In the genomic region with DNA sequence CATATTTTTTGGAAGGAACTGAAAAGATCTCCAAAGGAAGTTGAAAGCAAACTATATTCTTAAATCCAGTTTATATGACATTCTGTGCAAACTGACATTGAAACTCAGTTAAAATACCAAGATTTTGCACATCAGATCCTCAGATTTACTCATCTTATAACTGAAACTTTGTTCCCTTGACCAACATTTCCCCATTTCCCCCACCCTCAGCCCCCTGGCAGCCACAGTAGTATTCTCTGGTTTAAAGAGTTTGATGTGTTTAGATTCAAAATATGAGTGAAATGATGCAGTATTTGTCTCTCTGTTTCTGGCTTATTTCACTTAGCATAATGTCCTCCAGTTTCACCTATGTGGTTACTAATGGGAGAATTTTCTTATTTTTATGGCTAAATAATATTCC, we compare ENCODE assay signal across 25 cellular contexts.
DNase-seq lines count a peak whose midpoint lies in the region; ATAC-seq, FAIRE-seq and TF ChIP-seq lines count a peak whose summit lies in the region.
"Had no signal": no experiment of that assay in that cellular context is flagged by ENCODE, and none has a peak within 500 bp of the region (broad histone marks: within the 10 kb centered on the region; RNA-seq: fewer than 3 reads in every experiment).

No MANE protein-coding gene starts in this region.

- H3K4me1 ChIP-seq in vagina = no peaks in the 10 kb centered on the region
- H3K4me1 ChIP-seq: neural progenitor cell, psoas muscle, stomach, upper lobe of right lung had no signal

- H3K27me3 ChIP-seq in vagina = no peaks in the 10 kb centered on the region
- H3K27me3 ChIP-seq: neural progenitor cell, stomach, upper lobe of right lung had no signal

- no peak overlapping the region for H3K4me3 Mint-ChIP-seq in activated T-helper 2 cell treated with anti-CD3 and anti-CD28 coated beads, Interferon-gamma antibody, Interleukin-2, Interleukin-4, amounts not matched to agents 10 μg/mL and 5 μg/mL and 100 μg/mL, durations not matched to agents 14 hours and 24 hours and 36 hours (ENCODE audit: low read depth)
- H3K4me3 Mint-ChIP-seq: activated naive CD4-positive, alpha-beta T cell treated with anti-CD3 and anti-CD28 coated beads, Interleukin-2, amount 10 ng/mL, durations not matched to agents 7 days and 5 days; CD8-positive, alpha-beta memory T cell; H9; immature natural killer cell; neural progenitor cell had no signal

- H3K9me3 ChIP-seq in vagina = no peaks in the 10 kb centered on the region
- H3K9me3 ChIP-seq: psoas muscle, stomach, upper lobe of right lung had no signal

- no peak for TF ChIP-seq CTCF in vagina (IDR thresholded peaks at IDR 0.05)

- no peaks in the 10 kb centered on the region for H3K27me3 Mint-ChIP-seq in activated T-helper 2 cell treated with anti-CD3 and anti-CD28 coated beads, Interferon-gamma antibody, Interleukin-2, Interleukin-4, amounts not matched to agents 10 μg/mL and 5 μg/mL and 100 μg/mL, durations not matched to agents 14 hours and 24 hours and 36 hours (ENCODE audit: low read depth)
- H3K27me3 Mint-ChIP-seq: activated naive CD4-positive, alpha-beta T cell treated with anti-CD3 and anti-CD28 coated beads, Interleukin-2, amount 10 ng/mL, durations not matched to agents 7 days and 5 days; CD8-positive, alpha-beta memory T cell had no signal

- intact Hi-C loops in activated T-helper 2 cell treated with anti-CD3 and anti-CD28 coated beads, Interferon-gamma antibody, Interleukin-2, Interleukin-4, amounts not matched to agents 10 μg/mL and 5 μg/mL and 100 μg/mL, durations not matched to agents 14 hours and 24 hours and 36 hours (cut with micrococcal nuclease) = loop anchor here (2.0 to 5.0 kb wide), 5 partner anchors 34 to 251 kb away; no protein-coding TSS in a partner anchor
- intact Hi-C loops in vagina (cut with DNase I) = no loop called here

- H3K27ac Mint-ChIP-seq in activated T-helper 2 cell treated with anti-CD3 and anti-CD28 coated beads, Interferon-gamma antibody, Interleukin-2, Interleukin-4, amounts not matched to agents 10 μg/mL and 5 μg/mL and 100 μg/mL, durations not matched to agents 14 hours and 24 hours and 36 hours = no peak overlapping the region
- H3K27ac Mint-ChIP-seq: activated naive CD4-positive, alpha-beta T cell treated with anti-CD3 and anti-CD28 coated beads, Interleukin-2, amount 10 ng/mL, durations not matched to agents 7 days and 5 days; CD8-positive, alpha-beta memory T cell; H9; immature natural killer cell; neural progenitor cell had no signal

- ATAC-seq in GM18502 (IDR thresholded peaks at IDR 0.05; ENCODE audit: poor library complexity, unreplicated experiment) = peak; percentile 77
- ATAC-seq in HG02884 (IDR thresholded peaks at IDR 0.05; ENCODE audit: unreplicated experiment) = peak; percentile 65
- ATAC-seq: left ventricle myocardium superior, PC-3, psoas muscle, upper lobe of right lung had no signal

- H3K4me1 Mint-ChIP-seq in activated T-helper 2 cell treated with anti-CD3 and anti-CD28 coated beads, Interferon-gamma antibody, Interleukin-2, Interleukin-4, amounts not matched to agents 10 μg/mL and 5 μg/mL and 100 μg/mL, durations not matched to agents 14 hours and 24 hours and 36 hours (ENCODE audit: low read depth) = peaks cover 45% of the 10 kb centered on the region
- H3K4me1 Mint-ChIP-seq: H9, immature natural killer cell, neural progenitor cell had no signal

- no peak for TF ChIP-seq POLR2A in vagina (IDR thresholded peaks at IDR 0.05)

- DNase-seq in GM19239 (ENCODE audit: insufficient read length, low spot score) (no peak), inferior parietal cortex (ENCODE audit: extremely low spot score) (no peak), vagina (ENCODE audit: extremely low spot score in 2 of 2) (no peak), NCI-H2081 treated with DMSO at 0.1 percent for 48 hours (lab: John Stamatoyannopoulos, UW) (no peak), HTR-8/SVneo (ENCODE audit: insufficient read length, low spot score) (no peak)
- DNase-seq in activated T-helper 2 cell treated with anti-CD3 and anti-CD28 coated beads, Interferon-gamma antibody, Interleukin-2, Interleukin-4, amounts not matched to agents 10 μg/mL and 5 μg/mL and 100 μg/mL, durations not matched to agents 14 hours and 24 hours and 36 hours (ENCODE audit: low spot score) = peak; percentile 27
- DNase-seq: activated naive CD4-positive, alpha-beta T cell treated with anti-CD3 and anti-CD28 coated beads, Interleukin-2, amount 10 ng/mL, durations not matched to agents 7 days and 5 days; aorta; caudate nucleus; CD8-positive, alpha-beta memory T cell; dorsolateral prefrontal cortex; H9; immature natural killer cell; KG1; left ventricle myocardium superior; NCI-H187; PC-3; psoas muscle; SHP77; stimulated activated CD4-positive, alpha-beta T cell treated with anti-CD3 and anti-CD28 coated beads, Interleukin-1b, Interleukin-23, amount 100 ng/mL, for 48 hours; stomach; upper lobe of right lung had no signal

- peaks cover 8% of the 10 kb centered on the region for H3K9me3 Mint-ChIP-seq in activated T-helper 2 cell treated with anti-CD3 and anti-CD28 coated beads, Interferon-gamma antibody, Interleukin-2, Interleukin-4, amounts not matched to agents 10 μg/mL and 5 μg/mL and 100 μg/mL, durations not matched to agents 14 hours and 24 hours and 36 hours
- H3K9me3 Mint-ChIP-seq: activated naive CD4-positive, alpha-beta T cell treated with anti-CD3 and anti-CD28 coated beads, Interleukin-2, amount 10 ng/mL, durations not matched to agents 7 days and 5 days; CD8-positive, alpha-beta memory T cell; H9; immature natural killer cell; neural progenitor cell had no signal

- peaks cover 52% of the 10 kb centered on the region for H3K36me3 Mint-ChIP-seq in activated T-helper 2 cell treated with anti-CD3 and anti-CD28 coated beads, Interferon-gamma antibody, Interleukin-2, Interleukin-4, amounts not matched to agents 10 μg/mL and 5 μg/mL and 100 μg/mL, durations not matched to agents 14 hours and 24 hours and 36 hours (ENCODE audit: low read depth)
- H3K36me3 Mint-ChIP-seq: neural progenitor cell had no signal

- FAIRE-seq in GM19239 (lab: Jason Lieb, UNC) (peak; percentile 87), HTR-8/SVneo (lab: Jason Lieb, UNC) (no peak)

- no peak overlapping the region for H3K4me3 ChIP-seq in vagina
- H3K4me3 ChIP-seq: dorsolateral prefrontal cortex, neural progenitor cell, psoas muscle, stomach, upper lobe of right lung had no signal

- no peak overlapping the region for H3K27ac ChIP-seq in vagina
- H3K27ac ChIP-seq: dorsolateral prefrontal cortex, neural progenitor cell, psoas muscle, stomach, upper lobe of right lung had no signal

- H3K36me3 ChIP-seq in vagina = no peaks in the 10 kb centered on the region
- H3K36me3 ChIP-seq: neural progenitor cell, stomach, upper lobe of right lung had no signal
